In the genomic region with DNA sequence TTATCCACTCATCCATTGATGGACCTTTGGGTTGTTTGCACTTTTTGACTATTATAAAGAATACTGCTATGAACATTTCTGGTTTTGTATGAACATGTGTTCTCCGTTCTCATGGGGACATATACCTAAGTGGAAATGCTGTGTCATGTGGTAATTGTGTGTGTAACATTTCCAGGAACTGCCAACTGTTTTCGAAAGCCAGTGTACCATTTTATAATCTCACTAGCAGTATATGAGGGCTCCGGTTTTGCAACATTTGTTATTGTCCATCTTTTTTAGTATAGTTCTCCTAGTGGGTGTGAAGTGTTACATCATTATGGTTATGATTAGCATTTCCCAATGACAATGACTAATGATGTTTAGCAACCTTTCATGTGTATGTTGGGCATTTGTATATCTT, we compare ENCODE assay signal across 1 cellular context.
A peak's percentile ranks its signal among the peaks of the same experiment; 100 is the strongest.
TF ChIP-seq lines count a peak whose summit lies in the region.

No MANE protein-coding gene starts in this region.

TF ChIP-seq in K562, 482 proteins besides CTCF, POLR2A, EP300 and RAD21 (continues in another document):
- TF ChIP-seq NFE2 (IDR thresholded peaks at IDR 0.05; ENCODE audit: low read depth) (peak; percentile 58; the same call in 1 of the 2 replicates), ZBTB2 (IDR thresholded peaks at IDR 0.05) (no peak), ZNF165 (CRISPR knock-in tag; IDR thresholded peaks at IDR 0.05; ENCODE audit: borderline replicate concordance) (no peak), NRF1 (conservative IDR thresholded peaks at IDR 0.05 in 1 of 2, IDR thresholded peaks at IDR 0.05 in 1 of 2) (no peak), POLR2G (IDR thresholded peaks at IDR 0.05; ENCODE audit: low read depth, low read length) (no peak), POLR2AphosphoS5 (IDR thresholded peaks at IDR 0.05; ENCODE audit: control insufficient read depth, insufficient read depth, low read depth, low read length) (no peak), BACH1 (tag; IDR thresholded peaks at IDR 0.05) (no peak), ZNF324 (CRISPR knock-in tag; IDR thresholded peaks at IDR 0.05) (no peak), FOXA3 (CRISPR knock-in tag; conservative IDR thresholded peaks at IDR 0.05 in 1 of 2, IDR thresholded peaks at IDR 0.05 in 1 of 2) (no peak), KLF10 (CRISPR knock-in tag; IDR thresholded peaks at IDR 0.05) (no peak), ZNF431 (CRISPR knock-in tag; IDR thresholded peaks at IDR 0.05) (no peak), NR4A1 (CRISPR knock-in tag; IDR thresholded peaks at IDR 0.05) (no peak), NR4A1 (tag; IDR thresholded peaks at IDR 0.05) (no peak), CCAR2 (IDR thresholded peaks at IDR 0.05; ENCODE audit: low read depth, low read length) (no peak), ZNF76 (CRISPR knock-in tag; IDR thresholded peaks at IDR 0.05; ENCODE audit: borderline replicate concordance) (no peak), MAFG (tag; conservative IDR thresholded peaks at IDR 0.05) (peak; percentile 51), XRCC5 (IDR thresholded peaks at IDR 0.05; ENCODE audit: low read depth, low read length) (no peak), DNMT1 (IDR thresholded peaks at IDR 0.05) (no peak), DPF2 (IDR thresholded peaks at IDR 0.05) (0 out of 2 replicates have a peak, but pooled peaks have one; percentile 43), EP400 (IDR thresholded peaks at IDR 0.05) (no peak), ATF7 (IDR thresholded peaks at IDR 0.05) (0 out of 2 replicates have a peak, but pooled peaks have one; percentile 26), PTTG1 (tag; IDR thresholded peaks at IDR 0.05; ENCODE audit: low read depth) (no peak), RBM25 (IDR thresholded peaks at IDR 0.05; ENCODE audit: low read depth, low read length, severe bottlenecking) (no peak), SRSF3 (IDR thresholded peaks at IDR 0.05; ENCODE audit: insufficient read depth, low read length) (no peak), ZBTB17 (CRISPR knock-in tag; IDR thresholded peaks at IDR 0.05) (no peak), MAZ (CRISPR knock-in tag; conservative IDR thresholded peaks at IDR 0.05 in 1 of 2, IDR thresholded peaks at IDR 0.05 in 1 of 2) (no peak), CEBPB (tag; IDR thresholded peaks at IDR 0.05) (peak; percentile 93), HDAC6 (IDR thresholded peaks at IDR 0.05; ENCODE audit: low read depth, low read length) (no peak), KDM1A (IDR thresholded peaks at IDR 0.05) (peak in 1 of 2 experiments; percentile 45; a peak in 2 of 4 replicates), BRF1 (IDR thresholded peaks at IDR 0.05; ENCODE audit: borderline replicate concordance, extremely low read depth, insufficient read length) (no peak), CCNT2 (IDR thresholded peaks at IDR 0.05; ENCODE audit: borderline replicate concordance, extremely low read depth, insufficient read length, low read depth, low read length) (no peak), CEBPG (CRISPR knock-in tag; IDR thresholded peaks at IDR 0.05) (no peak; the same call in none of the 2 replicates), CEBPG (tag; conservative IDR thresholded peaks at IDR 0.05 in 1 of 2, IDR thresholded peaks at IDR 0.05 in 1 of 2) (peak; percentile 80 to 95), SMARCA4 (IDR thresholded peaks at IDR 0.05) (0 out of 2 replicates have a peak, but pooled peaks have one; percentile 18), FOXP1 (CRISPR knock-in tag; IDR thresholded peaks at IDR 0.05) (no peak), SRSF7 (optimal IDR thresholded peaks at IDR 0.05; ENCODE audit: low read depth, low read length) (no peak), ZNF197 (CRISPR knock-in tag; IDR thresholded peaks at IDR 0.05; ENCODE audit: low read depth) (no peak), MCM5 (IDR thresholded peaks at IDR 0.05; ENCODE audit: low read depth) (no peak), FOSL1 (tag; conservative IDR thresholded peaks at IDR 0.05) (peak; percentile 53), PHTF2 (CRISPR knock-in tag; IDR thresholded peaks at IDR 0.05) (no peak), RBM39 (optimal IDR thresholded peaks at IDR 0.05; ENCODE audit: low read depth, low read length) (no peak), CXXC5 (CRISPR knock-in tag; IDR thresholded peaks at IDR 0.05) (no peak), GABPB1 (CRISPR knock-in tag; IDR thresholded peaks at IDR 0.05) (no peak), HDAC3 (IDR thresholded peaks at IDR 0.05; ENCODE audit: borderline replicate concordance, partially characterized antibody) (no peak)
- TF ChIP-seq, protein P1, sequence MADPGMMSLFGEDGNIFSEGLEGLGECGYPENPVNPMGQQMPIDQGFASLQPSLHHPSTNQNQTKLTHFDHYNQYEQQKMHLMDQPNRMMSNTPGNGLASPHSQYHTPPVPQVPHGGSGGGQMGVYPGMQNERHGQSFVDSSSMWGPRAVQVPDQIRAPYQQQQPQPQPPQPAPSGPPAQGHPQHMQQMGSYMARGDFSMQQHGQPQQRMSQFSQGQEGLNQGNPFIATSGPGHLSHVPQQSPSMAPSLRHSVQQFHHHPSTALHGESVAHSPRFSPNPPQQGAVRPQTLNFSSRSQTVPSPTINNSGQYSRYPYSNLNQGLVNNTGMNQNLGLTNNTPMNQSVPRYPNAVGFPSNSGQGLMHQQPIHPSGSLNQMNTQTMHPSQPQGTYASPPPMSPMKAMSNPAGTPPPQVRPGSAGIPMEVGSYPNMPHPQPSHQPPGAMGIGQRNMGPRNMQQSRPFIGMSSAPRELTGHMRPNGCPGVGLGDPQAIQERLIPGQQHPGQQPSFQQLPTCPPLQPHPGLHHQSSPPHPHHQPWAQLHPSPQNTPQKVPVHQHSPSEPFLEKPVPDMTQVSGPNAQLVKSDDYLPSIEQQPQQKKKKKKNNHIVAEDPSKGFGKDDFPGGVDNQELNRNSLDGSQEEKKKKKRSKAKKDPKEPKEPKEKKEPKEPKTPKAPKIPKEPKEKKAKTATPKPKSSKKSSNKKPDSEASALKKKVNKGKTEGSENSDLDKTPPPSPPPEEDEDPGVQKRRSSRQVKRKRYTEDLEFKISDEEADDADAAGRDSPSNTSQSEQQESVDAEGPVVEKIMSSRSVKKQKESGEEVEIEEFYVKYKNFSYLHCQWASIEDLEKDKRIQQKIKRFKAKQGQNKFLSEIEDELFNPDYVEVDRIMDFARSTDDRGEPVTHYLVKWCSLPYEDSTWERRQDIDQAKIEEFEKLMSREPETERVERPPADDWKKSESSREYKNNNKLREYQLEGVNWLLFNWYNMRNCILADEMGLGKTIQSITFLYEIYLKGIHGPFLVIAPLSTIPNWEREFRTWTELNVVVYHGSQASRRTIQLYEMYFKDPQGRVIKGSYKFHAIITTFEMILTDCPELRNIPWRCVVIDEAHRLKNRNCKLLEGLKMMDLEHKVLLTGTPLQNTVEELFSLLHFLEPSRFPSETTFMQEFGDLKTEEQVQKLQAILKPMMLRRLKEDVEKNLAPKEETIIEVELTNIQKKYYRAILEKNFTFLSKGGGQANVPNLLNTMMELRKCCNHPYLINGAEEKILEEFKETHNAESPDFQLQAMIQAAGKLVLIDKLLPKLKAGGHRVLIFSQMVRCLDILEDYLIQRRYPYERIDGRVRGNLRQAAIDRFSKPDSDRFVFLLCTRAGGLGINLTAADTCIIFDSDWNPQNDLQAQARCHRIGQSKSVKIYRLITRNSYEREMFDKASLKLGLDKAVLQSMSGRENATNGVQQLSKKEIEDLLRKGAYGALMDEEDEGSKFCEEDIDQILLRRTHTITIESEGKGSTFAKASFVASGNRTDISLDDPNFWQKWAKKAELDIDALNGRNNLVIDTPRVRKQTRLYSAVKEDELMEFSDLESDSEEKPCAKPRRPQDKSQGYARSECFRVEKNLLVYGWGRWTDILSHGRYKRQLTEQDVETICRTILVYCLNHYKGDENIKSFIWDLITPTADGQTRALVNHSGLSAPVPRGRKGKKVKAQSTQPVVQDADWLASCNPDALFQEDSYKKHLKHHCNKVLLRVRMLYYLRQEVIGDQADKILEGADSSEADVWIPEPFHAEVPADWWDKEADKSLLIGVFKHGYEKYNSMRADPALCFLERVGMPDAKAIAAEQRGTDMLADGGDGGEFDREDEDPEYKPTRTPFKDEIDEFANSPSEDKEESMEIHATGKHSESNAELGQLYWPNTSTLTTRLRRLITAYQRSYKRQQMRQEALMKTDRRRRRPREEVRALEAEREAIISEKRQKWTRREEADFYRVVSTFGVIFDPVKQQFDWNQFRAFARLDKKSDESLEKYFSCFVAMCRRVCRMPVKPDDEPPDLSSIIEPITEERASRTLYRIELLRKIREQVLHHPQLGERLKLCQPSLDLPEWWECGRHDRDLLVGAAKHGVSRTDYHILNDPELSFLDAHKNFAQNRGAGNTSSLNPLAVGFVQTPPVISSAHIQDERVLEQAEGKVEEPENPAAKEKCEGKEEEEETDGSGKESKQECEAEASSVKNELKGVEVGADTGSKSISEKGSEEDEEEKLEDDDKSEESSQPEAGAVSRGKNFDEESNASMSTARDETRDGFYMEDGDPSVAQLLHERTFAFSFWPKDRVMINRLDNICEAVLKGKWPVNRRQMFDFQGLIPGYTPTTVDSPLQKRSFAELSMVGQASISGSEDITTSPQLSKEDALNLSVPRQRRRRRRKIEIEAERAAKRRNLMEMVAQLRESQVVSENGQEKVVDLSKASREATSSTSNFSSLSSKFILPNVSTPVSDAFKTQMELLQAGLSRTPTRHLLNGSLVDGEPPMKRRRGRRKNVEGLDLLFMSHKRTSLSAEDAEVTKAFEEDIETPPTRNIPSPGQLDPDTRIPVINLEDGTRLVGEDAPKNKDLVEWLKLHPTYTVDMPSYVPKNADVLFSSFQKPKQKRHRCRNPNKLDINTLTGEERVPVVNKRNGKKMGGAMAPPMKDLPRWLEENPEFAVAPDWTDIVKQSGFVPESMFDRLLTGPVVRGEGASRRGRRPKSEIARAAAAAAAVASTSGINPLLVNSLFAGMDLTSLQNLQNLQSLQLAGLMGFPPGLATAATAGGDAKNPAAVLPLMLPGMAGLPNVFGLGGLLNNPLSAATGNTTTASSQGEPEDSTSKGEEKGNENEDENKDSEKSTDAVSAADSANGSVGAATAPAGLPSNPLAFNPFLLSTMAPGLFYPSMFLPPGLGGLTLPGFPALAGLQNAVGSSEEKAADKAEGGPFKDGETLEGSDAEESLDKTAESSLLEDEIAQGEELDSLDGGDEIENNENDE (IDR thresholded peaks at IDR 0.05; ENCODE audit: low read depth, low read length): no peak
- TF ChIP-seq, protein P2, sequence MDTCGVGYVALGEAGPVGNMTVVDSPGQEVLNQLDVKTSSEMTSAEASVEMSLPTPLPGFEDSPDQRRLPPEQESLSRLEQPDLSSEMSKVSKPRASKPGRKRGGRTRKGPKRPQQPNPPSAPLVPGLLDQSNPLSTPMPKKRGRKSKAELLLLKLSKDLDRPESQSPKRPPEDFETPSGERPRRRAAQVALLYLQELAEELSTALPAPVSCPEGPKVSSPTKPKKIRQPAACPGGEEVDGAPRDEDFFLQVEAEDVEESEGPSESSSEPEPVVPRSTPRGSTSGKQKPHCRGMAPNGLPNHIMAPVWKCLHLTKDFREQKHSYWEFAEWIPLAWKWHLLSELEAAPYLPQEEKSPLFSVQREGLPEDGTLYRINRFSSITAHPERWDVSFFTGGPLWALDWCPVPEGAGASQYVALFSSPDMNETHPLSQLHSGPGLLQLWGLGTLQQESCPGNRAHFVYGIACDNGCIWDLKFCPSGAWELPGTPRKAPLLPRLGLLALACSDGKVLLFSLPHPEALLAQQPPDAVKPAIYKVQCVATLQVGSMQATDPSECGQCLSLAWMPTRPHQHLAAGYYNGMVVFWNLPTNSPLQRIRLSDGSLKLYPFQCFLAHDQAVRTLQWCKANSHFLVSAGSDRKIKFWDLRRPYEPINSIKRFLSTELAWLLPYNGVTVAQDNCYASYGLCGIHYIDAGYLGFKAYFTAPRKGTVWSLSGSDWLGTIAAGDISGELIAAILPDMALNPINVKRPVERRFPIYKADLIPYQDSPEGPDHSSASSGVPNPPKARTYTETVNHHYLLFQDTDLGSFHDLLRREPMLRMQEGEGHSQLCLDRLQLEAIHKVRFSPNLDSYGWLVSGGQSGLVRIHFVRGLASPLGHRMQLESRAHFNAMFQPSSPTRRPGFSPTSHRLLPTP (IDR thresholded peaks at IDR 0.05; ENCODE audit: borderline replicate concordance, extremely low read depth, insufficient read length): no peak
- TF ChIP-seq, protein P3, sequence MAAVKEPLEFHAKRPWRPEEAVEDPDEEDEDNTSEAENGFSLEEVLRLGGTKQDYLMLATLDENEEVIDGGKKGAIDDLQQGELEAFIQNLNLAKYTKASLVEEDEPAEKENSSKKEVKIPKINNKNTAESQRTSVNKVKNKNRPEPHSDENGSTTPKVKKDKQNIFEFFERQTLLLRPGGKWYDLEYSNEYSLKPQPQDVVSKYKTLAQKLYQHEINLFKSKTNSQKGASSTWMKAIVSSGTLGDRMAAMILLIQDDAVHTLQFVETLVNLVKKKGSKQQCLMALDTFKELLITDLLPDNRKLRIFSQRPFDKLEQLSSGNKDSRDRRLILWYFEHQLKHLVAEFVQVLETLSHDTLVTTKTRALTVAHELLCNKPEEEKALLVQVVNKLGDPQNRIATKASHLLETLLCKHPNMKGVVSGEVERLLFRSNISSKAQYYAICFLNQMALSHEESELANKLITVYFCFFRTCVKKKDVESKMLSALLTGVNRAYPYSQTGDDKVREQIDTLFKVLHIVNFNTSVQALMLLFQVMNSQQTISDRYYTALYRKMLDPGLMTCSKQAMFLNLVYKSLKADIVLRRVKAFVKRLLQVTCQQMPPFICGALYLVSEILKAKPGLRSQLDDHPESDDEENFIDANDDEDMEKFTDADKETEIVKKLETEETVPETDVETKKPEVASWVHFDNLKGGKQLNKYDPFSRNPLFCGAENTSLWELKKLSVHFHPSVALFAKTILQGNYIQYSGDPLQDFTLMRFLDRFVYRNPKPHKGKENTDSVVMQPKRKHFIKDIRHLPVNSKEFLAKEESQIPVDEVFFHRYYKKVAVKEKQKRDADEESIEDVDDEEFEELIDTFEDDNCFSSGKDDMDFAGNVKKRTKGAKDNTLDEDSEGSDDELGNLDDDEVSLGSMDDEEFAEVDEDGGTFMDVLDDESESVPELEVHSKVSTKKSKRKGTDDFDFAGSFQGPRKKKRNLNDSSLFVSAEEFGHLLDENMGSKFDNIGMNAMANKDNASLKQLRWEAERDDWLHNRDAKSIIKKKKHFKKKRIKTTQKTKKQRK (IDR thresholded peaks at IDR 0.05; ENCODE audit: borderline replicate concordance, low read depth, low read length): no peak
- TF ChIP-seq, protein P4, sequence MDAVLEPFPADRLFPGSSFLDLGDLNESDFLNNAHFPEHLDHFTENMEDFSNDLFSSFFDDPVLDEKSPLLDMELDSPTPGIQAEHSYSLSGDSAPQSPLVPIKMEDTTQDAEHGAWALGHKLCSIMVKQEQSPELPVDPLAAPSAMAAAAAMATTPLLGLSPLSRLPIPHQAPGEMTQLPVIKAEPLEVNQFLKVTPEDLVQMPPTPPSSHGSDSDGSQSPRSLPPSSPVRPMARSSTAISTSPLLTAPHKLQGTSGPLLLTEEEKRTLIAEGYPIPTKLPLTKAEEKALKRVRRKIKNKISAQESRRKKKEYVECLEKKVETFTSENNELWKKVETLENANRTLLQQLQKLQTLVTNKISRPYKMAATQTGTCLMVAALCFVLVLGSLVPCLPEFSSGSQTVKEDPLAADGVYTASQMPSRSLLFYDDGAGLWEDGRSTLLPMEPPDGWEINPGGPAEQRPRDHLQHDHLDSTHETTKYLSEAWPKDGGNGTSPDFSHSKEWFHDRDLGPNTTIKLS (IDR thresholded peaks at IDR 0.05; ENCODE audit: borderline replicate concordance, low read depth): no peak
